8 cellular contexts compared by ENCODE assay signal in the genomic region with DNA sequence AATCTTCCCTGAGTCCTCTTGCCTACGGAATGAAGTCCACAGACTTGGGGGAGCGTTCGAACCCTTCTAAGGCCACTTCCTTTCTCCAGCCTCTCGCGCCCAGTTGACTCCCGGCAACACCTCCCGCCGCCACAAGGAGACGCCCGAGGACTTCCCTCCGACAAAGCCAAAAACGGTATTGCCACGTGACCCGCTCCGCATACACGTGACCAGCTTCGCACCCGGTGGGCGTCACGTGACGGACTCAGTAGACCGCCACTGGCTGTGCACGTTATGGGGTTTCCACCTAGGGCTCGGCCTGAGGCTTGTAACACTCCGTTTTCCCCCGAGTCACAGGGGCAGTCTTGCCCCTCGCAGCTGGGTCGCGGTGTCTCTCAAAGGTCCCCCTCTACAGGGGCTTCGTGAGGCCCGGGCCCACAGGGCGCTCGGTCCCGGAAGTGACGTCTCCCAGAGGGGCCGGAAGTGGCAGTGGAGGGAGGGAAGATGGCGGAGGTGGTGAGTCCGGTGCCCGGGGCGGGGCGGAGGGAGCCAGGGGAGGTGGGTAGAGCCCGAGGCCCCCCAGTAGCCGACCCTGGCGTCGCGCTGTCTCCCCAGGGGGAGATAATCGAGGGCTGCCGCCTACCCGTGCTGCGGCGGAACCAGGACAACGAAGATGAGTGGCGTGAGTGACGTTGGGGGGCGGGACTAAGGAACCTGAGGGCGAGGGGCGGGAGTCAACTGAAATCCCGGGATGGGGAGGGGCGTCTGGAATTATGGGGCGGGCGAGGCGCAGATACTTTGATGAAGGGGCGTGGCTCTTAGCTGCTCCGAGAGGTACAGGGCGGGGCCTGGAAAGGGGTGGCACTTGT. TPM values are rescaled to one million over a fixed set of nuclear protein-coding genes. Genes with fewer than 3 reads are reported as not detected.
DNase-seq lines count a peak whose midpoint lies in the region; ATAC-seq and TF ChIP-seq lines count a peak whose summit lies in the region.

A gene (plus strand): TSS at position 468 of the 848 bp plus-strand sequence. CDS start 16 bp downstream, at position 484.

- H3K4me3 ChIP-seq in heart right ventricle (peak within 1 kb of the TSS; percentile 39 to 82 (median 68)), upper lobe of left lung (peak within 1 kb of the TSS; percentile 63 to 85 (median 68))

- TF ChIP-seq EP300 in upper lobe of left lung (IDR thresholded peaks at IDR 0.05) = peak in 1 of 4 donors; percentile 83

- H3K4me1 ChIP-seq in heart right ventricle = peaks cover 0 to 31% (median 21%) of the 10 kb centered on the region in 9 donors
- H3K4me1 ChIP-seq in upper lobe of left lung = peaks cover 14 to 28% (median 19%) of the 10 kb centered on the region in 4 donors

- DNase-seq in NCI-H1436 (lab: John Stamatoyannopoulos, UW) (peak; percentile 98), T follicular helper cell (ENCODE audit: low read depth) (peak; percentile 97), heart right ventricle (peak; percentile 98), posterior cingulate gyrus (peak; percentile 97 to 100 (median 99)), upper lobe of left lung (peak; percentile 97 to 99)

- intact Hi-C loops in heart right ventricle (cut with DNase I) = loop anchor here in 7 of 10 donors (1.0 to 10.0 kb wide), 9 partner anchors 8 to 275 kb away; a partner anchor contains a TSS
- intact Hi-C loops in posterior cingulate gyrus (cut with DNase I) = loop anchor here (1.0 to 5.0 kb wide), 5 partner anchors 8 to 290 kb away; a partner anchor contains a TSS

- H3K9me3 ChIP-seq in heart right ventricle = no peaks in the 10 kb centered on the region
- no peaks in the 10 kb centered on the region for H3K9me3 ChIP-seq in upper lobe of left lung

- peak; percentile 35 to 93 (median 69) for TF ChIP-seq POLR2A in upper lobe of left lung (IDR thresholded peaks at IDR 0.05)

- peak; percentile 92 for ATAC-seq in HG02798 (IDR thresholded peaks at IDR 0.05; ENCODE audit: poor library complexity, unreplicated experiment)
- ATAC-seq in heart right ventricle = peak; percentile 92 to 96 (median 95)
- peak; percentile 95 to 96 for ATAC-seq in upper lobe of left lung (ENCODE audit: low FRiP score in 2 of 2)

- no peaks in the 10 kb centered on the region for H3K27me3 ChIP-seq in heart right ventricle
- no peaks in the 10 kb centered on the region for H3K27me3 ChIP-seq in upper lobe of left lung

- H3K27ac ChIP-seq in adipose tissue (ENCODE audit: low read depth, low read length) (peak within 1 kb of the TSS; percentile 83), heart right ventricle (peak within 1 kb of the TSS; percentile 84 to 100 (median 98)), upper lobe of left lung (peak within 1 kb of the TSS; percentile 97 to 100 (median 100))

- TF ChIP-seq CTCF in GM12874 (IDR thresholded peaks at IDR 0.05; ENCODE audit: insufficient read depth, low read depth, low read length) = peak; percentile 99
- peak; percentile 94 to 99 (median 98) for TF ChIP-seq CTCF in heart right ventricle (IDR thresholded peaks at IDR 0.05)
- TF ChIP-seq CTCF in upper lobe of left lung (IDR thresholded peaks at IDR 0.05) = peak; percentile 97 to 100 (median 99)

- peaks cover under 1 to 43% (median 31%) of the 10 kb centered on the region in 9 donors for H3K36me3 ChIP-seq in heart right ventricle
- H3K36me3 ChIP-seq in upper lobe of left lung = peaks cover 24 to 41% (median 40%) of the 10 kb centered on the region in 4 donors

- WGBS in adipose tissue, 3 donors = 0 to 1% (median 0%) methylated on average over 64 to 65 of the region's 65 CpGs
- WGBS in heart right ventricle, 2 donors = 0 to 1% methylated on average over 65 of the region's 65 CpGs
- WGBS in upper lobe of left lung, 2 donors = 1% methylated on average over 37 to 43 of the region's 65 CpGs

RNA-seq across cellular contexts. Expression of the gene that starts here (rescaled TPM):
- 10 to 100 TPM; 41.6 to 55.1 (median 50.6) TPM for polyA plus RNA-seq in adipose tissue
- total RNA-seq in heart right ventricle = 10 to 100 TPM; 40.9 to 53.6 (median 44.0) TPM
- polyA plus RNA-seq in heart right ventricle = 10 to 100 TPM; 54.9 to 62.8 TPM
- total RNA-seq in upper lobe of left lung = 100 to 1,000 TPM in 1 of 6 donors, 10 to 100 TPM in 5; 44.0 to 102 (median 88.4) TPM

Comparison
In these comparisons a context has a peak if more than half of its experiments do, and no peak if none do; other contexts are left out.
1. Peak in every context shown above with its lines: DNase-seq, ATAC-seq, H3K4me3 ChIP-seq and H3K27ac ChIP-seq.